8 cellular contexts compared by ENCODE assay signal in the genomic region with DNA sequence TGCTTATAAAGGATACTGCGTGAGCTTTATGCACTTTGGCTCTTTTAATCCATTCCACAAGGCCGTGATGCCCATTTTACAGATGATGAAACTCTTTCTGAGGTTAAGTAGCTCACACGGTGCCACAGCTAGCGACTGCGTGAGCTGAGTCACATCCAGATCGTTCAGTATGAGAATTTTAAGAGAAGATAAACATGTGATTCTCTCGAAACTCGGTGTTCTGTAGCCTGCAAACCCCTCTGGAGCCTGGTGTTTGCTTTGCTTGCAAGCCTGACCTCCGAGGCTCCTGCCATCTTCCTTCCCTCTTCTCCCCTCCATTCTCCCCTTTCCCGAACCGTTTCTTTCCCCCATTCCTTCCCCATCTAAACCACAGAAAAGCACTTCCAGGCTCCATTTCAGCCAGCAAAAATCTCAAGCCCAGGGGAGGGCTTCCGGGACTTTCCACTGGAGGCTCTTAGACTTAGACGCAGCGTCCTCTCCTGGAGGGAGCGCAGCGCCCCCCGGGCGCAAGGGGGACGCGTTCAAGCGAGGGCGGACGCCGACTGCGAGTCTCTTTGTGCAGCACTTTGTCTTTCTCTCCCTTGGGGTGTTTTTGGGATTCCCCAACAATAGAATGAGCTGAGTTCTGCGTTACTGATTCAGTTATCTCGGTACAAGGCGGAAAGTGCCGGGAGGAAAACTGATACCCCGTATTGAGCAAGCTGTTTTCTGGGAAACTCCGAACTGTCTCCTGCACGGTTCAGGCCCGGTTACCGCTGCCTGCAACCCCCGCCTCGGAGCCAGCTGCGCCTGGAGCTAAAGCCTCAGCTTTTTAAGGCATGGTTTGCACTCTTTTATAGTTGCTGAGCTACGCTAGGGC. TPM values are rescaled to one million over a fixed set of nuclear protein-coding genes. Genes with fewer than 3 reads are reported as not detected.
DNase-seq lines count a peak whose midpoint lies in the region; ATAC-seq and TF ChIP-seq lines count a peak whose summit lies in the region.

No MANE protein-coding gene starts in this region.

- DNase-seq in astrocyte of the cerebellum (ENCODE audit: low read depth): no peak
- DNase-seq in kidney epithelial cell (ENCODE audit: low read depth): no peak
- peak; percentile 60 for DNase-seq in stimulated activated naive B cell treated with anti-CD40 and anti-IgM and Interleukin-4, amounts not matched to agents 10 μg/mL and 1 μg/mL and 100 μg/mL, for 72 hours
- no peak for DNase-seq in NCI-H1048 (lab: John Stamatoyannopoulos, UW)
- DNase-seq in cerebellum (ENCODE audit: low spot score): no peak

- H3K4me1 Mint-ChIP-seq in stimulated activated naive B cell treated with anti-CD40 and anti-IgM and Interleukin-4, amounts not matched to agents 10 μg/mL and 1 μg/mL and 100 μg/mL, for 72 hours: peaks cover 10 to 13% of the 10 kb centered on the region in 2 donors

- H3K36me3 ChIP-seq in ES-I3 (ENCODE audit: insufficient read depth, low read length) (no peaks in the 10 kb centered on the region), kidney epithelial cell (ENCODE audit: control insufficient read depth, insufficient read depth, low read length) (no peaks in the 10 kb centered on the region)

- TF ChIP-seq CTCF in astrocyte of the cerebellum (IDR thresholded peaks at IDR 0.05; ENCODE audit: low read depth, low read length, missing control alignments) (peak; percentile 48), kidney epithelial cell (IDR thresholded peaks at IDR 0.05; ENCODE audit: insufficient read depth, low read length, poor library complexity, severe bottlenecking) (peak; percentile 66)

- H3K4me1 ChIP-seq in ES-I3 (ENCODE audit: insufficient read depth, low read length): no peaks in the 10 kb centered on the region

- peaks cover 6 to 7% of the 10 kb centered on the region in 2 donors for H3K36me3 Mint-ChIP-seq in stimulated activated naive B cell treated with anti-CD40 and anti-IgM and Interleukin-4, amounts not matched to agents 10 μg/mL and 1 μg/mL and 100 μg/mL, for 72 hours

- no peaks in the 10 kb centered on the region; the same call in 1 of the 2 replicates for H3K9me3 ChIP-seq in ES-I3 (ENCODE audit: control insufficient read depth, insufficient read depth, low read length)

- peak overlapping the region; percentile 21 for H3K4me3 ChIP-seq in astrocyte of the cerebellum (ENCODE audit: low read depth, low read length)
- peak overlapping the region; percentile 21 for H3K4me3 ChIP-seq in kidney epithelial cell (ENCODE audit: low read depth, low read length)

- H3K9ac ChIP-seq in ES-I3 (ENCODE audit: low read depth, low read length): peak overlapping the region; percentile 45; the same call in 1 of the 2 replicates

- H3K27ac Mint-ChIP-seq in stimulated activated naive B cell treated with anti-CD40 and anti-IgM and Interleukin-4, amounts not matched to agents 10 μg/mL and 1 μg/mL and 100 μg/mL, for 72 hours: peak overlapping the region; percentile 95

- H3K27me3 Mint-ChIP-seq in stimulated activated naive B cell treated with anti-CD40 and anti-IgM and Interleukin-4, amounts not matched to agents 10 μg/mL and 1 μg/mL and 100 μg/mL, for 72 hours: peaks cover 36 to 51% of the 10 kb centered on the region in 2 donors

- H3K9me3 Mint-ChIP-seq in stimulated activated naive B cell treated with anti-CD40 and anti-IgM and Interleukin-4, amounts not matched to agents 10 μg/mL and 1 μg/mL and 100 μg/mL, for 72 hours: peaks cover 0 to 5% of the 10 kb centered on the region in 2 donors

- in situ Hi-C loops in astrocyte of the cerebellum (cut with HindIII; ENCODE audit: low sequenced_read_pairs): no loop called here

- peak overlapping the region; percentile 81 to 86 for H3K4me3 Mint-ChIP-seq in stimulated activated naive B cell treated with anti-CD40 and anti-IgM and Interleukin-4, amounts not matched to agents 10 μg/mL and 1 μg/mL and 100 μg/mL, for 72 hours

- no peaks in the 10 kb centered on the region for H3K27me3 ChIP-seq in kidney epithelial cell (ENCODE audit: control insufficient read depth, insufficient read depth, low read length)

- ATAC-seq in GM19438 (IDR thresholded peaks at IDR 0.05; ENCODE audit: low read depth, unreplicated experiment) (peak; percentile 84), HG03457 (IDR thresholded peaks at IDR 0.05; ENCODE audit: unreplicated experiment) (peak; percentile 59)
- ATAC-seq in stimulated activated naive B cell treated with anti-CD40 and anti-IgM and Interleukin-4, amounts not matched to agents 10 μg/mL and 1 μg/mL and 100 μg/mL, for 72 hours (replicated peaks): peak; percentile 91 to 92

RNA-seq across cellular contexts. Expression of a gene that starts 38.0 kb away (rescaled TPM):
- total RNA-seq in kidney epithelial cell (2.5 and 8.1 TPM in 2 replicates), cerebellum (23.7 TPM)
